In the genomic region with DNA sequence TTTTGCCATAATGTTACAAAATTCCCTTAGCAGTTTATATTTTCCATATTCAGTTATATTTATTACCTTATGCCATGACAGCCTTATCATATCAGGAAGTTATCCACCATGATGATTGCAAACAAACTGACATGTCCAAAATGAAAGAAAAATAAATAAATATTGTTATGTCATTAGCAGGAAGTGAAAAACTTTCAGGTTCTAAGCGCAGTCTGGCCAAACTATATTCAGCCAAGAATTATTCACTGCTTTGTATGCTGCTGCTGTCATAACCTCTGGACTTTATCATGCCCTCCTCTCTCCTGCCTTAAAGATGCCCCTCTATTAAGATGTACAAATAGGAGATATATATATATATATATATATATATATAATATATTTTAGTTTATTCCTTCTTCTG, we compare ENCODE assay signal across 11 cellular contexts. TPM values are rescaled to one million over a fixed set of nuclear protein-coding genes. Genes with fewer than 3 reads are reported as not detected.
"Had no signal": no experiment of that assay in that cellular context is flagged by ENCODE, and none has a peak within 500 bp of the region (broad histone marks: within the 10 kb centered on the region; RNA-seq: fewer than 3 reads in every experiment).

No MANE protein-coding gene starts in this region.

- H3K9ac ChIP-seq: GM23248 had no signal

- ATAC-seq: HCT116, K562 had no signal

- H3K4me1 ChIP-seq: HAP-1 had no signal

- H3K4me3 ChIP-seq: GM23248, HAP-1, K562 had no signal

- H2AFZ ChIP-seq: GM23248 had no signal

- H3K27ac ChIP-seq: GM23248 had no signal

- H3K36me3 ChIP-seq: HAP-1 had no signal

- H3K9me3 ChIP-seq: HAP-1 had no signal

- DNase-seq: GM23248, GOT3, H7, HFFc6, IMR-90, KG1 had no signal

RNA-seq across cellular contexts. Expression of a gene that starts 27.7 kb away (rescaled TPM):
- total RNA-seq: GM23248, H4, H7, HFFc6, HT-29, IMR-90, K562 had no signal
- polyA plus RNA-seq: GM23248, IMR-90, K562 had no signal

RNA-seq across cellular contexts. Expression of a gene that starts 55.6 kb away (rescaled TPM):
- total RNA-seq: GM23248, H4, H7, HFFc6, HT-29, IMR-90, K562 had no signal
- polyA plus RNA-seq: GM23248, IMR-90, K562 had no signal
